ENCODE assay signal across 8 cellular contexts in the genomic region with DNA sequence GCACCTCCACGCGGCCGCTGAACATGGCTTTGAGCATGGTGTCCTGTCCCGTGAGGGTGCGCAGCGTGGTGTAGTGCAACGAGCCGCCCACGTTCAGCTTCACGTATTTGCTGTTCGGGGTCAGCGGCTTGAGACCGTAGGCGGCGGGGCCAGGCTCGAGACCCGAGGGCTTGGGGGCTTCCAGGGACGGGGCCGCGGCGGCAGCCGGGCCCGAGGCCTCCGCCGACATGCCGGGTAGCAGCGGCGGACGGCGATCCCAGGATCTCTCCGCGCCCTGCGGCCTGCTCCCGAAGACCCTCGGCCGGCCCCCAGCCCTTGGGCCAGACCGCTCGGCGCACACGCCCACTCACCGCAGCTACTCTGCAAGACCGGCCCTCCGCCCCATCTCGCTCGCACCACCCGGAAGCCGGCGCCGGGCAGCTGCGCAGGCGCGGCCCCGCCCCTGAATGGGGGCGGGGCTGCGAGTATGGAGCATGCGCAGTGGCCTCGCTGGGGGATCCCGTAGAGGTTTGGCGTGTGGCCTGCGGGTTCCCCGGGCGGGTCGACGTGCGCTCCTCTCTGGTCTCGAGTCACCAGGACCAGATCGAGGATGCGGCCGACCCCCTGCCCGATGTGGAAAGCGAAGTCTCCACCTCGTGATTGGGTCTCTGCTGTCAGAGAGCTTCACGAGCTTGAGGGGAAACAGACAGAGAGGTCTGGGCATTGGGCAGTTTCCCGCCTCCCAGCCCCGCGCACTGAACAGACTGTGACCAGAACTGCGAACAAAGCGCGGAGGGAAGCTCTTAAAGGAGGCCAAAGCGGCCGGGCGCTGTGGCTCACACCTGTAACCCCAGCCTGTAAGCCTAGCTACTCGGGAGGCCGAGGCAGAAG. TPM values are rescaled to one million over a fixed set of nuclear protein-coding genes. Genes with fewer than 3 reads are reported as not detected.
DNase-seq lines count a peak whose midpoint lies in the region; ATAC-seq and TF ChIP-seq lines count a peak whose summit lies in the region.

Gene KCTD13, minus strand, starts transcription at position 422 of the 870 bp plus-strand sequence. Its CDS starts 193 bp downstream, at position 229.

- no peaks in the 10 kb centered on the region for H3K27me3 Mint-ChIP-seq in activated CD4-positive, alpha-beta T cell treated with anti-CD3 and anti-CD28 coated beads, Interleukin-2, amount 10 ng/mL, durations not matched to agents 24 days and 14 days

- ATAC-seq in HG03432 (IDR thresholded peaks at IDR 0.05; ENCODE audit: unreplicated experiment), result peak; percentile 90

- peak; percentile 90 for TF ChIP-seq POLR2A in GM19193 (IDR thresholded peaks at IDR 0.05; ENCODE audit: extremely low read depth, insufficient read depth, insufficient read length)

- DNase-seq in Ammon's horn (ENCODE audit: low spot score) (peak; percentile 79), NCI-H524 treated with DMSO at 0.1 percent for 48 hours (lab: John Stamatoyannopoulos, UW) (peak; percentile 19), coronary artery (ENCODE audit: low spot score) (peak; percentile 91), left kidney (ENCODE audit: low read depth, low spot score) (peak; percentile 96)
- DNase-seq in activated CD4-positive, alpha-beta T cell treated with anti-CD3 and anti-CD28 coated beads, Interleukin-2, amount 10 ng/mL, durations not matched to agents 24 days and 14 days, result peak; percentile 99
- DNase-seq in stimulated activated CD4-positive, alpha-beta T cell treated with anti-CD3 and anti-CD28 coated beads, Interleukin-2, amount 100 ng/mL, for 4 hours (ENCODE audit: low read depth), result peak; percentile 75

- H3K27ac ChIP-seq in coronary artery, result peak within 1 kb of the TSS; percentile 68 to 94

- peak within 1 kb of the TSS; percentile 91 for H3K4me3 Mint-ChIP-seq in activated CD4-positive, alpha-beta T cell treated with anti-CD3 and anti-CD28 coated beads, Interleukin-2, amount 10 ng/mL, durations not matched to agents 24 days and 14 days

- peaks cover 24% of the 10 kb centered on the region for H3K36me3 Mint-ChIP-seq in activated CD4-positive, alpha-beta T cell treated with anti-CD3 and anti-CD28 coated beads, Interleukin-2, amount 10 ng/mL, durations not matched to agents 24 days and 14 days (ENCODE audit: low read depth)

- intact Hi-C loops in activated CD4-positive, alpha-beta T cell treated with anti-CD3 and anti-CD28 coated beads, Interleukin-2, amount 10 ng/mL, durations not matched to agents 24 days and 14 days (cut with micrococcal nuclease), result loop anchor here (1.0 to 10.0 kb wide), 6 partner anchors 26 to 121 kb away; partner anchors contain the start of genes ASPHD1, CDIPT, INO80E and MAZ

- H3K4me1 Mint-ChIP-seq in activated CD4-positive, alpha-beta T cell treated with anti-CD3 and anti-CD28 coated beads, Interleukin-2, amount 10 ng/mL, durations not matched to agents 24 days and 14 days, result peaks cover 34% of the 10 kb centered on the region

- H3K9me3 Mint-ChIP-seq in activated CD4-positive, alpha-beta T cell treated with anti-CD3 and anti-CD28 coated beads, Interleukin-2, amount 10 ng/mL, durations not matched to agents 24 days and 14 days, result no peaks in the 10 kb centered on the region

- H3K27ac Mint-ChIP-seq in activated CD4-positive, alpha-beta T cell treated with anti-CD3 and anti-CD28 coated beads, Interleukin-2, amount 10 ng/mL, durations not matched to agents 24 days and 14 days, result peak within 1 kb of the TSS; percentile 95

- TF ChIP-seq CTCF in coronary artery (IDR thresholded peaks at IDR 0.05), result no peak

- peak within 1 kb of the TSS; percentile 95 for H3K4me3 ChIP-seq in coronary artery

RNA-seq across cellular contexts. Expression of gene KCTD13, which starts in this region (rescaled TPM):
- total RNA-seq in activated CD4-positive, alpha-beta T cell treated with anti-CD3 and anti-CD28 coated beads, Interleukin-2, amount 10 ng/mL, durations not matched to agents 24 days and 14 days, result 51.4 and 58.8 TPM in 2 replicates

Comparison
In these comparisons a context has a peak if more than half of its experiments do, and no peak if none do; other contexts are left out.
1. Peak in every context shown above with its lines: DNase-seq, ATAC-seq, H3K4me3 ChIP-seq and H3K27ac ChIP-seq.
2. DNase-seq: peak in every context shown above with its lines; median percentile 99 in activated CD4-positive, alpha-beta T cell treated with anti-CD3 and anti-CD28 coated beads, Interleukin-2, amount 10 ng/mL, durations not matched to agents 24 days and 14 days; 96 in left kidney; 91 in coronary artery; 79 in Ammon's horn; 75 in stimulated activated CD4-positive, alpha-beta T cell treated with anti-CD3 and anti-CD28 coated beads, Interleukin-2, amount 100 ng/mL, for 4 hours; 19 in NCI-H524 treated with DMSO at 0.1 percent for 48 hours.